In the genomic region with DNA sequence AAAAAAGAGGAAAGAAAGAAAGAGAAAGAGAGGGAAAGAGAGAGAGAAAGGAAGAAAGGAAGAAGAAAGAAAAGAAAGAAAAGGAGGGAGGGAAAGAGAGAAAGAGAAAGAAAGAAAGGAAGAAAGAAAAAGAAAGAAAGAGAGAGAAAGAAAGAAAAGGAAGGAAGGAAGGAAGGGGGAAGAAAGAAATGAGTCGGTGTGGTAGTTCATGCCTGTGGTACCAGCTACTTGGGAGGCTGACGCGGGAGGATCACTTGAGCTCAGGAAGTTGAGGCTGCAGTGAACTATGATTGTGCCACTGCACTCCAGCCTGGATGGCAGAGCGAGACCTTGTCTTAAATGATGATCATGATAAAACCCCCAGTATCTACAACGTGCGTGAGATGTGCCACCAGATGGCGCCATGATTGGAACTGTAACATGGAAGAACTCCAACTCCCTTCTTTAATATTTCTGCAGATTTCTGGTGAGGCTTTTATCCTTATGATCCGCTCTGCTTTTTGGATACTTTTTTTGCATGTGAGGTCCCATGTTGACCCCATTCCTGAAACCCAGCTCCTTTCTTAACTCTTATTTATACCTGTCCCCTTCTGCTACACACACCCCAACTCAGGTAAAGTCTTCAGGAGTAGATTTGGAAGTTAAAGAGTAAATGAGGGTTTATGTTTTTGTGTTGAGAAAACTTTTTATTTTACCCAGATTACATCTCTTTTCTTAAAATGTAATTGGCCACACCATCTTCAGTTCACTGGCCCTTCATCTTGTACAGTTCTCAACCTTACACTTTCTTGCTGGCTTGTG, we compare ENCODE assay signal across 9 cellular contexts. TPM values are rescaled to one million over a fixed set of nuclear protein-coding genes. Genes with fewer than 3 reads are reported as not detected.
A peak's percentile ranks its signal among the peaks of the same experiment; 100 is the strongest.
DNase-seq lines count a peak whose midpoint lies in the region; ATAC-seq and TF ChIP-seq lines count a peak whose summit lies in the region.
"Had no signal": no experiment of that assay in that cellular context is flagged by ENCODE, and none has a peak within 500 bp of the region (broad histone marks: within the 10 kb centered on the region; RNA-seq: fewer than 3 reads in every experiment).

No MANE protein-coding gene starts in this region.

- no peak overlapping the region for H3K9ac ChIP-seq in SK-N-MC (ENCODE audit: insufficient read length)

- WGBS in psoas muscle, 3 donors = 15 to 18% (median 17%) methylated on average over 8 of the region's 8 CpGs

- H3K4me3 ChIP-seq in GM12875 (ENCODE audit: low read depth, low read length) (no peak overlapping the region), SK-N-MC (no peak overlapping the region), psoas muscle (no peak overlapping the region), uterus (no peak overlapping the region)

- intact Hi-C loops in head of caudate nucleus (cut with DNase I) = no loop called here
- intact Hi-C loops in psoas muscle (cut with DNase I) = loop anchor here in 1 of 2 donors (5.0 kb wide), 2 partner anchors 76 to 161 kb away; no protein-coding TSS in a partner anchor
- intact Hi-C loops in uterus (cut with DNase I; ENCODE audit: low total_unique reads) = no loop called here

- no peak overlapping the region for H3K27ac ChIP-seq in SK-N-MC
- H3K27ac ChIP-seq in psoas muscle = no peak overlapping the region
- no peak overlapping the region for H3K27ac ChIP-seq in uterus
- H3K27ac ChIP-seq: neutrophil had no signal

- peak; percentile 74 for TF ChIP-seq CTCF in GM12875 (IDR thresholded peaks at IDR 0.05; ENCODE audit: borderline replicate concordance, insufficient read depth, low read depth, low read length)
- TF ChIP-seq CTCF in psoas muscle (IDR thresholded peaks at IDR 0.05) = peak; percentile 62
- TF ChIP-seq CTCF in uterus (IDR thresholded peaks at IDR 0.05) = peak; percentile 47 to 67 (median 56)

- no peaks in the 10 kb centered on the region for H3K4me1 ChIP-seq in psoas muscle
- H3K4me1 ChIP-seq in uterus = no peaks in the 10 kb centered on the region

- H3K36me3 ChIP-seq in SK-N-MC (ENCODE audit: insufficient read depth, low read length) (no peaks in the 10 kb centered on the region), psoas muscle (ENCODE audit: insufficient read depth in 1 of 2, low read depth in 1 of 2) (no peaks in the 10 kb centered on the region), uterus (no peaks in the 10 kb centered on the region)
- H3K36me3 ChIP-seq: neutrophil had no signal

- ATAC-seq in psoas muscle = peak in 3 of 4 donors; percentile 58 to 71 (median 66)
- no peak for ATAC-seq in GM19351 (IDR thresholded peaks at IDR 0.05; ENCODE audit: unreplicated experiment)

- DNase-seq in M059J (ENCODE audit: low read depth) = peak; percentile 64
- DNase-seq in SK-N-MC (ENCODE audit: low read depth, low spot score) = peak; percentile 58
- DNase-seq in activated naive CD4-positive, alpha-beta T cell (lab: John Stamatoyannopoulos, UW) = peak; percentile 10 to 61 (median 34)
- peak; percentile 46 to 92 (median 77) for DNase-seq in head of caudate nucleus
- peak; percentile 67 to 76 for DNase-seq in psoas muscle
- peak; percentile 63 to 76 for DNase-seq in uterus

- no peak for TF ChIP-seq POLR2A in uterus (IDR thresholded peaks at IDR 0.05)

- H3K9me3 ChIP-seq in SK-N-MC (ENCODE audit: low read depth, low read length) (no peaks in the 10 kb centered on the region), psoas muscle (no peaks in the 10 kb centered on the region), uterus (no peaks in the 10 kb centered on the region)
- H3K9me3 ChIP-seq: neutrophil had no signal

- H3K27me3 ChIP-seq in psoas muscle (ENCODE audit: insufficient read depth in 3 of 3, low read length in 2 of 3) (peaks cover 0 to 4% (median 0%) of the 10 kb centered on the region in 3 donors), uterus (no peaks in the 10 kb centered on the region)
- H3K27me3 ChIP-seq: neutrophil had no signal

RNA-seq across cellular contexts. Expression of a gene that starts 25.6 kb away (rescaled TPM):
- not detected in 2 replicates for total RNA-seq in M059J (2014; rRNA removed; shearing (Covaris generic))
- total RNA-seq in psoas muscle (under 1 TPM in 2 of 4 donors, not detected in 2; 0.47 to 0.48 TPM), uterus (under 1 TPM in 1 of 4 donors, not detected in 3; 0.76 TPM)
- polyA plus RNA-seq in psoas muscle = under 1 TPM in 1 of 3 donors, not detected in 2; 0.03 TPM

RNA-seq across cellular contexts. Expression of a gene that starts 29.9 kb away (rescaled TPM):
- not detected in 2 replicates for total RNA-seq in M059J (2014; rRNA removed; shearing (Covaris generic))
- total RNA-seq in psoas muscle (not detected), uterus (not detected)
- not detected for polyA plus RNA-seq in psoas muscle

RNA-seq across cellular contexts. Expression of a gene that starts 56.8 kb away (rescaled TPM):
- not detected in 2 replicates for total RNA-seq in M059J (2014; rRNA removed; shearing (Covaris generic))
- total RNA-seq in psoas muscle = not detected
- polyA plus RNA-seq in psoas muscle = not detected
- not detected for total RNA-seq in uterus
